In genomic region chr4:128162434-128162833, GRCh38 we compare ENCODE assay signal across 21 cellular contexts.
DNase-seq lines count a peak whose midpoint lies in the region; ATAC-seq, FAIRE-seq and TF ChIP-seq lines count a peak whose summit lies in the region.
"Had no signal": no experiment of that assay in that cellular context is flagged by ENCODE, and none has a peak within 500 bp of the region (broad histone marks: within the 10 kb centered on the region; RNA-seq: fewer than 3 reads in every experiment).

No MANE protein-coding gene starts in this region.

- TF ChIP-seq POLR2A in A549 (IDR thresholded peaks at IDR 0.05; ENCODE audit: low read length) = no peak

- peak overlapping the region; percentile 5 for H3K9ac ChIP-seq in HUES6 (ENCODE audit: low read length)
- H3K9ac ChIP-seq: KMS-11, neural progenitor cell had no signal

- in situ Hi-C loops in ACHN (cut with HindIII; ENCODE audit: low pct_ligation_motif_present, low pct_unique_long_range_greater_than_20kb, low sequenced_read_pairs) = no loop called here

- H3K27ac Mint-ChIP-seq in activated T-cell treated with anti-CD3 and anti-CD28 coated beads, Interleukin-2, amount 50 U/mL, for 72 hours = no peak overlapping the region
- H3K27ac Mint-ChIP-seq: activated naive CD8-positive, alpha-beta T cell; neural progenitor cell; stimulated activated naive CD8-positive, alpha-beta T cell treated with anti-CD3 and anti-CD28 coated beads, Interleukin-15, Interleukin-2, amounts not matched to agents 100 ng/mL and 50 ng/mL, for 24 hours had no signal

- 75% methylated on average over 1 of the region's 1 CpG for WGBS in A549 (ENCODE audit: missing lambda C conversion rate)

- H3K4me1 ChIP-seq in A549 (peaks cover 29% of the 10 kb centered on the region), HUES6 (ENCODE audit: control insufficient read depth, insufficient read depth, low read length) (peaks cover 34% of the 10 kb centered on the region)

- TF ChIP-seq CTCF in A549 (IDR thresholded peaks at IDR 0.05) (no peak), bronchial epithelial cell (IDR thresholded peaks at IDR 0.05; ENCODE audit: insufficient read depth, low read length, severe bottlenecking) (no peak)

- CTCF ChIA-PET in A549 (lab: Yijun Ruan, JAX) = no interaction called here

- H3K27me3 ChIP-seq in HUES6 (ENCODE audit: control insufficient read depth, insufficient read depth, low read length) (no peaks in the 10 kb centered on the region), bronchial epithelial cell (ENCODE audit: control insufficient read depth, insufficient read depth, low read length) (no peaks in the 10 kb centered on the region)
- H3K27me3 ChIP-seq: foreskin keratinocyte, neural progenitor cell had no signal

- TF ChIP-seq RAD21 in A549 (conservative IDR thresholded peaks at IDR 0.05 in 1 of 2, IDR thresholded peaks at IDR 0.05 in 1 of 2) = no peak

- H3K4me3 ChIP-seq in A549 (no peak overlapping the region), HUES6 (ENCODE audit: low read depth, low read length) (no peak overlapping the region), bronchial epithelial cell (ENCODE audit: low read depth, low read length) (no peak overlapping the region)
- H3K4me3 ChIP-seq: neural progenitor cell had no signal

- no peak for FAIRE-seq in A549 (lab: Jason Lieb, UNC)
- FAIRE-seq in bronchial epithelial cell (lab: Jason Lieb, UNC) = no peak

- H3K4me3 Mint-ChIP-seq in activated T-cell treated with anti-CD3 and anti-CD28 coated beads, Interleukin-2, amount 50 U/mL, for 72 hours = no peak overlapping the region
- H3K4me3 Mint-ChIP-seq: activated naive CD8-positive, alpha-beta T cell; neural progenitor cell; stimulated activated naive CD8-positive, alpha-beta T cell treated with anti-CD3 and anti-CD28 coated beads, Interleukin-15, Interleukin-2, amounts not matched to agents 100 ng/mL and 50 ng/mL, for 24 hours; type B pancreatic cell had no signal

- POLR2A ChIA-PET in A549 (lab: Yijun Ruan, JAX) = no interaction called here

- no peaks in the 10 kb centered on the region for H3K9me3 Mint-ChIP-seq in activated T-cell treated with anti-CD3 and anti-CD28 coated beads, Interleukin-2, amount 50 U/mL, for 72 hours
- H3K9me3 Mint-ChIP-seq: neural progenitor cell; stimulated activated naive CD8-positive, alpha-beta T cell treated with anti-CD3 and anti-CD28 coated beads, Interleukin-15, Interleukin-2, amounts not matched to agents 100 ng/mL and 50 ng/mL, for 24 hours; type B pancreatic cell had no signal

- ATAC-seq in A549 (no peak), GM21717 (IDR thresholded peaks at IDR 0.05; ENCODE audit: unreplicated experiment) (no peak)
- no peak for ATAC-seq in activated T-cell treated with anti-CD3 and anti-CD28 coated beads, Interleukin-2, amount 50 U/mL, for 72 hours (replicated peaks in 1 of 2)
- ATAC-seq: activated CD4-positive, CD25-positive, alpha-beta regulatory T cell treated with anti-CD3 and anti-CD28 coated beads, Interleukin-2, amount 50 U/mL, for 24 hours; right cardiac atrium had no signal

- H3K27me3 Mint-ChIP-seq in activated T-cell treated with anti-CD3 and anti-CD28 coated beads, Interleukin-2, amount 50 U/mL, for 72 hours (ENCODE audit: low read depth) = no peaks in the 10 kb centered on the region
- H3K27me3 Mint-ChIP-seq: activated naive CD8-positive, alpha-beta T cell; stimulated activated naive CD8-positive, alpha-beta T cell treated with anti-CD3 and anti-CD28 coated beads, Interleukin-15, Interleukin-2, amounts not matched to agents 100 ng/mL and 50 ng/mL, for 24 hours; type B pancreatic cell had no signal

- H3K36me3 ChIP-seq in HUES6 (ENCODE audit: control insufficient read depth, insufficient read depth, low read length) (no peaks in the 10 kb centered on the region), bronchial epithelial cell (ENCODE audit: control insufficient read depth, insufficient read depth, low read length) (no peaks in the 10 kb centered on the region)
- H3K36me3 ChIP-seq: neural progenitor cell had no signal

- no peak for TF ChIP-seq EP300 in A549 (IDR thresholded peaks at IDR 0.05)

- H3K4me1 Mint-ChIP-seq in activated T-cell treated with anti-CD3 and anti-CD28 coated beads, Interleukin-2, amount 50 U/mL, for 72 hours (ENCODE audit: low read depth) = no peaks in the 10 kb centered on the region
- H3K4me1 Mint-ChIP-seq: neural progenitor cell had no signal

- H3K9me3 ChIP-seq in A549 = no peaks in the 10 kb centered on the region
- no peaks in the 10 kb centered on the region for H3K9me3 ChIP-seq in HUES6 (ENCODE audit: control insufficient read depth, insufficient read depth, low read depth, low read length)

- peak overlapping the region; percentile 70; the same call in 2 of the 3 replicates for H3K4me2 ChIP-seq in A549
- H3K4me2 ChIP-seq: KMS-11, neural progenitor cell had no signal

- no peak overlapping the region for H3K27ac ChIP-seq in A549
- H3K27ac ChIP-seq in HUES6 (ENCODE audit: low read depth, low read length) = peak overlapping the region; percentile 98
- H3K27ac ChIP-seq: foreskin keratinocyte, KMS-11, neural progenitor cell had no signal

- DNase-seq in A549 (ENCODE audit: low read depth in 1 of 2, low spot score in 1 of 2) (no peak), bronchial epithelial cell (ENCODE audit: low read depth) (peak; percentile 38), glomerular endothelial cell (ENCODE audit: extremely low read depth, low read depth, low spot score) (peak; percentile 41), ACHN (no peak), NCI-H2029 treated with DMSO at 0.1 percent for 48 hours (lab: John Stamatoyannopoulos, UW) (no peak)
- DNase-seq in activated T-cell treated with anti-CD3 and anti-CD28 coated beads, Interleukin-2, amount 50 U/mL, for 72 hours = no peak
- DNase-seq: activated CD8-positive, alpha-beta memory T cell treated with anti-CD3 and anti-CD28 coated beads for 24 hours; DMS153; foreskin keratinocyte; NCI-H1105; NCI-H524 treated with DMSO at 0.1 percent for 48 hours; right cardiac atrium; SHP77 treated with DMSO at 0.1 percent for 48 hours had no signal

- H3K36me3 Mint-ChIP-seq in activated T-cell treated with anti-CD3 and anti-CD28 coated beads, Interleukin-2, amount 50 U/mL, for 72 hours (ENCODE audit: insufficient read depth in 2 of 2) = no peaks in the 10 kb centered on the region
- H3K36me3 Mint-ChIP-seq: activated naive CD8-positive, alpha-beta T cell; type B pancreatic cell had no signal

TF ChIP-seq in A549, 52 proteins besides CTCF, POLR2A, EP300 and RAD21:
- TF ChIP-seq HOXB13 (CRISPR knock-in tag; IDR thresholded peaks at IDR 0.05; ENCODE audit: low read depth) = no peak
- no peak for TF ChIP-seq HOXB5 (CRISPR knock-in tag; IDR thresholded peaks at IDR 0.05)
- TF ChIP-seq POLR2AphosphoS2 (conservative IDR thresholded peaks at IDR 0.05; ENCODE audit: low read length) = no peak
- TF ChIP-seq PHF8 (IDR thresholded peaks at IDR 0.05; ENCODE audit: borderline replicate concordance, low read depth) = no peak
- no peak for TF ChIP-seq RNF2 (IDR thresholded peaks at IDR 0.05; ENCODE audit: borderline replicate concordance, low read depth)
- TF ChIP-seq BHLHE40 (IDR thresholded peaks at IDR 0.05; ENCODE audit: low read depth, low read length) = no peak
- TF ChIP-seq FOSB (CRISPR knock-in tag; IDR thresholded peaks at IDR 0.05) = no peak
- TF ChIP-seq NFE2L2 (conservative IDR thresholded peaks at IDR 0.05; ENCODE audit: low read length) = no peak
- no peak for TF ChIP-seq ATOH8 (CRISPR knock-in tag; IDR thresholded peaks at IDR 0.05; ENCODE audit: low read depth)
- TF ChIP-seq EHF (CRISPR knock-in tag; IDR thresholded peaks at IDR 0.05) = no peak
- TF ChIP-seq CHD2 (IDR thresholded peaks at IDR 0.05; ENCODE audit: low read length, partially characterized antibody) = no peak
- TF ChIP-seq REST (IDR thresholded peaks at IDR 0.05) = no peak
- TF ChIP-seq ZNF302 (CRISPR knock-in tag; IDR thresholded peaks at IDR 0.05) = no peak
- TF ChIP-seq TP53 (CRISPR knock-in tag; IDR thresholded peaks at IDR 0.05) = no peak
- TF ChIP-seq HOXA7 (CRISPR knock-in tag; IDR thresholded peaks at IDR 0.05) = no peak
- TF ChIP-seq KDM5A (IDR thresholded peaks at IDR 0.05) = no peak
- no peak for TF ChIP-seq MAFK (IDR thresholded peaks at IDR 0.05; ENCODE audit: partially characterized antibody)
- no peak for TF ChIP-seq GATA3 (IDR thresholded peaks at IDR 0.05; ENCODE audit: borderline replicate concordance)
TF ChIP-seq in A549: peak in this region for 0.

Comparison
In these comparisons a context has a peak if more than half of its experiments do, and no peak if none do; other contexts are left out.
1. DNase-seq: peak in bronchial epithelial cell (single experiment) and glomerular endothelial cell (single experiment); none in A549 (0 of 2), ACHN (single experiment), activated T-cell treated with anti-CD3 and anti-CD28 coated beads, Interleukin-2, amount 50 U/mL, for 72 hours (0 of 2) and NCI-H2029 treated with DMSO at 0.1 percent for 48 hours (single experiment).